Comparison of ENCODE assay signal across 21 cellular contexts in genomic region chr19:42214810-42215209, GRCh38. TPM values are rescaled to one million over a fixed set of nuclear protein-coding genes. Genes with fewer than 3 reads are reported as not detected.
DNase-seq lines count a peak whose midpoint lies in the region; ATAC-seq and TF ChIP-seq lines count a peak whose summit lies in the region.
"Had no signal": no experiment of that assay in that cellular context is flagged by ENCODE, and none has a peak within 500 bp of the region (broad histone marks: within the 10 kb centered on the region; RNA-seq: fewer than 3 reads in every experiment).

No MANE protein-coding gene starts in this region.

- CTCF ChIA-PET in activated CD4-positive, alpha-beta T cell treated with anti-CD3 and anti-CD28 coated beads, Interleukin-2, amount 10 ng/mL, durations not matched to agents 7 days and 5 days (lab: Charles Lee) = interaction anchor here (0.6 to 2.9 kb wide), 6 partner anchors 9 to 28 kb away, joined by 3 to 20 read pairs (median 4); partner anchors contain the start of gene GSK3A
- CTCF ChIA-PET in HEK293 (lab: Yijun Ruan, JAX) = interaction anchor here (0.6 to 2.4 kb wide), 7 partner anchors 9 to 106 kb away, joined by 3 to 17 read pairs (median 3); no protein-coding TSS in a partner anchor

- peaks cover 17% of the 10 kb centered on the region for H3K4me1 ChIP-seq in HEK293 (ENCODE audit: control insufficient read depth, insufficient read depth, low read length)
- H3K4me1 ChIP-seq in ovary (ENCODE audit: insufficient read depth) = peaks cover 3% of the 10 kb centered on the region

- 80 to 87% (median 81%) methylated on average over 6 of the region's 6 CpGs for WGBS in ovary, 3 donors

- intact Hi-C loops in ovary (cut with DNase I) = no loop called here

- peak overlapping the region; percentile 94 for H3K4me3 Mint-ChIP-seq in activated CD4-positive, alpha-beta T cell treated with anti-CD3 and anti-CD28 coated beads, Interleukin-2, amount 10 ng/mL, durations not matched to agents 7 days and 5 days
- peak overlapping the region; percentile 90 for H3K4me3 Mint-ChIP-seq in activated naive CD8-positive, alpha-beta T cell
- peak overlapping the region; percentile 66 to 93 (median 92) for H3K4me3 Mint-ChIP-seq in nephron

- DNase-seq in activated CD4-positive, alpha-beta T cell treated with anti-CD3 and anti-CD28 coated beads, Interleukin-2, amount 10 ng/mL, durations not matched to agents 7 days and 5 days = no peak
- no peak for DNase-seq in activated CD4-positive, alpha-beta T cell treated with anti-CD3 and anti-CD28 coated beads, Interleukin-2, amount 50 U/mL, for 1 hour
- DNase-seq in DMS114 treated with DMSO at 0.1 percent for 48 hours (lab: John Stamatoyannopoulos, UW; ENCODE audit: unreplicated experiment) (no peak), ovary (no peak)
- DNase-seq: dermis blood vessel endothelial cell, GF-D8, head of caudate nucleus, IMR-90, islet precursor cell, NCI-H1048, NCI-H526 treated with DMSO at 0.1 percent for 48 hours, OCI-M1, small intestine had no signal

- H3K9me3 ChIP-seq in HEK293 (ENCODE audit: control insufficient read depth, insufficient read depth, low read depth, low read length) (no peaks in the 10 kb centered on the region), ovary (no peaks in the 10 kb centered on the region)
- H3K9me3 ChIP-seq: A549, esophagus muscularis mucosa had no signal

- no peak for TF ChIP-seq EP300 in ovary (IDR thresholded peaks at IDR 0.05)

- peaks cover 68% of the 10 kb centered on the region for H3K4me1 Mint-ChIP-seq in activated CD4-positive, alpha-beta T cell treated with anti-CD3 and anti-CD28 coated beads, Interleukin-2, amount 10 ng/mL, durations not matched to agents 7 days and 5 days
- H3K4me1 Mint-ChIP-seq in activated naive CD8-positive, alpha-beta T cell (ENCODE audit: low read depth) = peaks cover 69% of the 10 kb centered on the region
- peaks cover 27% of the 10 kb centered on the region for H3K4me1 Mint-ChIP-seq in nephron

- POLR2A ChIA-PET in activated CD4-positive, alpha-beta T cell treated with anti-CD3 and anti-CD28 coated beads, Interleukin-2, amount 10 ng/mL, durations not matched to agents 7 days and 5 days (lab: Charles Lee) = no interaction called here
- POLR2A ChIA-PET in HEK293 (lab: Yijun Ruan, JAX) = interaction anchor here (0.8 to 2.8 kb wide), 2 partner anchors 8 to 15 kb away, joined by 3 to 20 read pairs; no protein-coding TSS in a partner anchor

- H3K27ac Mint-ChIP-seq in activated CD4-positive, alpha-beta T cell treated with anti-CD3 and anti-CD28 coated beads, Interleukin-2, amount 10 ng/mL, durations not matched to agents 7 days and 5 days = peak overlapping the region; percentile 63
- peak overlapping the region; percentile 70 for H3K27ac Mint-ChIP-seq in activated naive CD8-positive, alpha-beta T cell
- H3K27ac Mint-ChIP-seq in nephron = no peak overlapping the region
- H3K27ac Mint-ChIP-seq: mesothelial cell of epicardium had no signal

- no peaks in the 10 kb centered on the region for H3K27me3 ChIP-seq in ovary
- H3K27me3 ChIP-seq: esophagus muscularis mucosa had no signal

- no peaks in the 10 kb centered on the region for H3K9me3 Mint-ChIP-seq in activated CD4-positive, alpha-beta T cell treated with anti-CD3 and anti-CD28 coated beads, Interleukin-2, amount 10 ng/mL, durations not matched to agents 7 days and 5 days
- H3K9me3 Mint-ChIP-seq in activated naive CD8-positive, alpha-beta T cell (ENCODE audit: low read depth) = no peaks in the 10 kb centered on the region
- no peaks in the 10 kb centered on the region for H3K9me3 Mint-ChIP-seq in nephron
- H3K9me3 Mint-ChIP-seq: mesothelial cell of epicardium had no signal

- no peak for TF ChIP-seq POLR2A in ovary (IDR thresholded peaks at IDR 0.05)

- peaks cover 41% of the 10 kb centered on the region for H3K36me3 Mint-ChIP-seq in activated CD4-positive, alpha-beta T cell treated with anti-CD3 and anti-CD28 coated beads, Interleukin-2, amount 10 ng/mL, durations not matched to agents 7 days and 5 days (ENCODE audit: low read depth)
- H3K36me3 Mint-ChIP-seq in activated naive CD8-positive, alpha-beta T cell = peaks cover 8% of the 10 kb centered on the region
- H3K36me3 Mint-ChIP-seq in nephron (ENCODE audit: low read depth) = peaks cover 33% of the 10 kb centered on the region

- no peak overlapping the region for H3K27ac ChIP-seq in HEK293 (ENCODE audit: extremely low read depth, low read depth, low read length)
- H3K27ac ChIP-seq in ovary = no peak overlapping the region
- H3K27ac ChIP-seq: A549, esophagus muscularis mucosa, parathyroid adenoma had no signal

- TF ChIP-seq CTCF in HEK293 (tag by site-specific recombination; IDR thresholded peaks at IDR 0.05) (no peak), nephron (IDR thresholded peaks at IDR 0.05; ENCODE audit: unreplicated experiment in 3 of 3) (no peak), ovary (IDR thresholded peaks at IDR 0.05) (no peak)

- H3K4me3 ChIP-seq in HEK293 (ENCODE audit: low read depth, low read length) (no peak overlapping the region), ovary (no peak overlapping the region)
- H3K4me3 ChIP-seq: A549, esophagus muscularis mucosa had no signal

- ATAC-seq in GM18502 (IDR thresholded peaks at IDR 0.05; ENCODE audit: poor library complexity, unreplicated experiment) = no peak
- ATAC-seq: A549 had no signal

- no peaks in the 10 kb centered on the region for H3K27me3 Mint-ChIP-seq in activated CD4-positive, alpha-beta T cell treated with anti-CD3 and anti-CD28 coated beads, Interleukin-2, amount 10 ng/mL, durations not matched to agents 7 days and 5 days
- no peaks in the 10 kb centered on the region for H3K27me3 Mint-ChIP-seq in activated naive CD8-positive, alpha-beta T cell
- no peaks in the 10 kb centered on the region for H3K27me3 Mint-ChIP-seq in nephron (ENCODE audit: low read depth)

- H3K36me3 ChIP-seq in HEK293 (ENCODE audit: control insufficient read depth in 2 of 2, insufficient read depth in 1 of 2, low read length in 2 of 2) (peaks cover 52 to 56% of the 10 kb centered on the region in 2 experiments), ovary (no peaks in the 10 kb centered on the region)

TF ChIP-seq in HEK293, 187 proteins besides CTCF, POLR2A, EP300 and RAD21:
- no peak for TF ChIP-seq ZNF311 (tag by site-specific recombination; IDR thresholded peaks at IDR 0.05; ENCODE audit: borderline replicate concordance)
- TF ChIP-seq ZNF580 (tag by site-specific recombination; IDR thresholded peaks at IDR 0.05) = no peak
- TF ChIP-seq ZSCAN4 (tag by site-specific recombination; IDR thresholded peaks at IDR 0.05) = peak; percentile 67
- TF ChIP-seq SCRT2 (tag by site-specific recombination; IDR thresholded peaks at IDR 0.05) = peak; percentile 68
TF ChIP-seq in HEK293: peak in this region for 2.

RNA-seq across cellular contexts. Expression of gene DEDD2, which starts 2.7 kb away (rescaled TPM):
- 10 to 100 TPM; 37.2 to 42.4 TPM for total RNA-seq in activated CD4-positive, alpha-beta T cell treated with anti-CD3 and anti-CD28 coated beads, Interleukin-2, amount 10 ng/mL, durations not matched to agents 7 days and 5 days
- total RNA-seq in ovary = 10 to 100 TPM; 14.9 to 36.8 (median 25.1) TPM
- polyA plus RNA-seq in ovary = 10 to 100 TPM in 1 of 2 donors, 1 to 10 TPM in 1; 8.3 to 33.1 TPM

RNA-seq across cellular contexts. Expression of gene ZNF526, which starts 5.3 kb away (rescaled TPM):
- total RNA-seq in activated CD4-positive, alpha-beta T cell treated with anti-CD3 and anti-CD28 coated beads, Interleukin-2, amount 10 ng/mL, durations not matched to agents 7 days and 5 days = 10 to 100 TPM; 18.0 to 18.5 TPM
- total RNA-seq in ovary = 10 to 100 TPM in 5 of 7 donors, 1 to 10 TPM in 2; 2.4 to 17.9 (median 12.9) TPM
- 1 to 10 TPM; 5.0 to 6.5 TPM for polyA plus RNA-seq in ovary

RNA-seq across cellular contexts. Expression of gene GSK3A, which starts 27.6 kb away (rescaled TPM):
- 10 to 100 TPM; 42.7 to 53.4 TPM for total RNA-seq in activated CD4-positive, alpha-beta T cell treated with anti-CD3 and anti-CD28 coated beads, Interleukin-2, amount 10 ng/mL, durations not matched to agents 7 days and 5 days
- total RNA-seq in ovary = 10 to 100 TPM; 16.0 to 40.9 (median 34.9) TPM
- polyA plus RNA-seq in ovary = 10 to 100 TPM; 31.9 to 38.3 TPM

RNA-seq across cellular contexts. Expression of gene ERF, which starts 40.1 kb away (rescaled TPM):
- 10 to 100 TPM; 56.5 to 57.9 TPM for total RNA-seq in activated CD4-positive, alpha-beta T cell treated with anti-CD3 and anti-CD28 coated beads, Interleukin-2, amount 10 ng/mL, durations not matched to agents 7 days and 5 days
- total RNA-seq in ovary = 100 to 1,000 TPM in 1 of 7 donors, 10 to 100 TPM in 6; 23.1 to 110 (median 76.6) TPM
- 10 to 100 TPM; 31.7 to 51.0 TPM for polyA plus RNA-seq in ovary

RNA-seq across cellular contexts. Expression of gene CIC, which starts 54.2 kb away (rescaled TPM):
- total RNA-seq in activated CD4-positive, alpha-beta T cell treated with anti-CD3 and anti-CD28 coated beads, Interleukin-2, amount 10 ng/mL, durations not matched to agents 7 days and 5 days = 10 to 100 TPM; 69.3 to 81.0 TPM
- total RNA-seq in ovary = 100 to 1,000 TPM in 4 of 7 donors, 10 to 100 TPM in 3; 24.6 to 139 (median 113) TPM
- 10 to 100 TPM in 1 of 2 donors, 1 to 10 TPM in 1; 6.6 to 71.0 TPM for polyA plus RNA-seq in ovary

Comparison
In these comparisons a context has a peak if more than half of its experiments do, and no peak if none do; other contexts are left out.
1. H3K27ac Mint-ChIP-seq: peak in activated CD4-positive, alpha-beta T cell treated with anti-CD3 and anti-CD28 coated beads, Interleukin-2, amount 10 ng/mL, durations not matched to agents 7 days and 5 days (single experiment) and activated naive CD8-positive, alpha-beta T cell (single experiment); none in nephron (0 of 3).
2. Peak in every context shown above with its lines, with median percentiles within 50 percentile points of each other: H3K4me3 Mint-ChIP-seq.